ENCODE assay signal across 15 cellular contexts in the genomic region with DNA sequence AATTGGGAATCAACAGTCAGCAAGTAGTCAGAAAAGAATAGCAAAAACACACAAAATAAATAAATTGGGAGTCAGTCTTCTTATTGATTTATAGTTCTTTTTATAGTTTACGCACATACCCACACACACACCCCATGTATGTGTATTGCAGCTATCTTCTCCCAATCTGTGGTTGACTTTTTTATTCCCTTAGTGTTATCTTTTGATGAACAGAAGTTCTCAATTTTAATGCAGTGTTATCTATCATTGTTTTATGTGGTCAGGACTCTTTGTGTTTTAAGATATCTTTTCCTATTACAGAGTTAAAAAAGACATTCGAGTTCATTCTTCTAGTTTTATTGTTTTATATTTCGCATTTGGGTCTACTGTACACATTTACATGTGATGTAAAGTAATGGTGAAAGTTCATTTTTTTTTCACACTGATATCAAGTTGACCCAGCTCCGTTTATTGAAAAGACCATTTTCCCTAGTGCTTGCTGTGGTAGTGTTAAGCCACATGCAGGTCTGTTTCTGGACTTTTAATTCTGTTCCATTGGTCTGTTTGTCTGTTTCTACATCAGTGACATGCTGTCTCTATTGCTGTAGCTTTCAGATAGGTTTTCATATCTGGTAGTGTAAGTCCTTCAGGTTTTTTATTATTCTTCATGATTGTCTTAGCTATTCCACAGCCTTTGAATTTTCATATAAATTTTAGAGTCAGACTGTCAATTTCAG.
"Had no signal": no experiment of that assay in that cellular context is flagged by ENCODE, and none has a peak within 500 bp of the region (broad histone marks: within the 10 kb centered on the region; RNA-seq: fewer than 3 reads in every experiment).

No MANE protein-coding gene starts in this region.

- DNase-seq: activated CD4-positive, CD25-positive, alpha-beta regulatory T cell treated with anti-CD3 and anti-CD28 coated beads, Interleukin-2, amount 50 U/mL, for 72 hours; activated naive CD8-positive, alpha-beta T cell treated with anti-CD3 and anti-CD28 coated beads, Interleukin-2, amount 10 ng/mL, durations not matched to agents 7 days and 5 days; anterior cingulate cortex; cortex of kidney; effector CD8-positive, alpha-beta T cell; foreskin melanocyte; naive B cell; stimulated activated CD4-positive, alpha-beta T cell treated with anti-CD3 and anti-CD28 coated beads, Interleukin-15, amount 100 ng/mL, for 24 hours; stimulated activated CD4-positive, alpha-beta T cell treated with anti-CD3 and anti-CD28 coated beads, Interleukin-4, amount 100 ng/mL, for 1 hour; stimulated activated naive B cell treated with anti-CD40 and anti-IgM and Interleukin-4, amounts not matched to agents 10 μg/mL and 1 μg/mL and 100 μg/mL, for 72 hours; thyroid gland had no signal

- H3K27ac Mint-ChIP-seq: activated naive CD8-positive, alpha-beta T cell treated with anti-CD3 and anti-CD28 coated beads, Interleukin-2, amount 10 ng/mL, durations not matched to agents 7 days and 5 days; activated T-helper 1 cell treated with anti-CD3 and anti-CD28 coated beads, Interleukin-12 subunit alpha, Interleukin-12 subunit beta, Interleukin-2, Interleukin-4 antibody, amounts not matched to agents 30 ng/mL and 10 ng/mL and 1 ng/mL, durations not matched to agents 14 hours and 24 hours and 36 hours; stimulated activated naive B cell treated with anti-CD40 and anti-IgM and Interleukin-4, amounts not matched to agents 10 μg/mL and 1 μg/mL and 100 μg/mL, for 72 hours had no signal

- H3K27me3 ChIP-seq: right atrium auricular region, thyroid gland, vagina had no signal

- H3K9me3 Mint-ChIP-seq: activated T-helper 1 cell treated with anti-CD3 and anti-CD28 coated beads, Interleukin-12 subunit alpha, Interleukin-12 subunit beta, Interleukin-2, Interleukin-4 antibody, amounts not matched to agents 30 ng/mL and 10 ng/mL and 1 ng/mL, durations not matched to agents 14 hours and 24 hours and 36 hours had no signal

- H3K36me3 ChIP-seq: thyroid gland, vagina had no signal

- H3K27ac ChIP-seq: right atrium auricular region, thyroid gland, vagina had no signal

- H3K4me3 Mint-ChIP-seq: activated naive CD8-positive, alpha-beta T cell treated with anti-CD3 and anti-CD28 coated beads, Interleukin-2, amount 10 ng/mL, durations not matched to agents 7 days and 5 days; activated T-helper 1 cell treated with anti-CD3 and anti-CD28 coated beads, Interleukin-12 subunit alpha, Interleukin-12 subunit beta, Interleukin-2, Interleukin-4 antibody, amounts not matched to agents 30 ng/mL and 10 ng/mL and 1 ng/mL, durations not matched to agents 14 hours and 24 hours and 36 hours; naive B cell; stimulated activated naive B cell treated with anti-CD40 and anti-IgM and Interleukin-4, amounts not matched to agents 10 μg/mL and 1 μg/mL and 100 μg/mL, for 72 hours had no signal

- H3K27me3 Mint-ChIP-seq: activated naive CD8-positive, alpha-beta T cell treated with anti-CD3 and anti-CD28 coated beads, Interleukin-2, amount 10 ng/mL, durations not matched to agents 7 days and 5 days; naive B cell; stimulated activated naive B cell treated with anti-CD40 and anti-IgM and Interleukin-4, amounts not matched to agents 10 μg/mL and 1 μg/mL and 100 μg/mL, for 72 hours had no signal

- H3K9me3 ChIP-seq: thyroid gland, vagina had no signal

- H3K4me3 ChIP-seq: lung, right atrium auricular region, thyroid gland, vagina had no signal

- H3K4me1 ChIP-seq: right atrium auricular region had no signal

- ATAC-seq: stimulated activated naive B cell treated with anti-CD40 and anti-IgM and Interleukin-4, amounts not matched to agents 10 μg/mL and 1 μg/mL and 100 μg/mL, for 72 hours had no signal
